In genomic region chr2:100882645-100883613, GRCh38 we compare ENCODE assay signal across 10 cellular contexts.
DNase-seq lines count a peak whose midpoint lies in the region; ATAC-seq and TF ChIP-seq lines count a peak whose summit lies in the region.
"Had no signal": no experiment of that assay in that cellular context is flagged by ENCODE, and none has a peak within 500 bp of the region (broad histone marks: within the 10 kb centered on the region; RNA-seq: fewer than 3 reads in every experiment).

No MANE protein-coding gene starts in this region.

- H3K27me3 Mint-ChIP-seq in activated T-cell treated with anti-CD3 and anti-CD28 coated beads, Interleukin-2, amount 50 U/mL, for 72 hours (ENCODE audit: low read depth) = no peaks in the 10 kb centered on the region
- no peaks in the 10 kb centered on the region for H3K27me3 Mint-ChIP-seq in activated T-cell treated with anti-CD3 and anti-CD28 coated beads, Interleukin-2, amount 50 U/mL, for 24 hours
- no peaks in the 10 kb centered on the region for H3K27me3 Mint-ChIP-seq in T-helper 17 cell

- no peaks in the 10 kb centered on the region for H3K36me3 ChIP-seq in stomach

- no peaks in the 10 kb centered on the region for H3K36me3 Mint-ChIP-seq in activated T-cell treated with anti-CD3 and anti-CD28 coated beads, Interleukin-2, amount 50 U/mL, for 72 hours (ENCODE audit: insufficient read depth in 2 of 2)
- H3K36me3 Mint-ChIP-seq in activated T-cell treated with anti-CD3 and anti-CD28 coated beads, Interleukin-2, amount 50 U/mL, for 24 hours (ENCODE audit: low read depth) = no peaks in the 10 kb centered on the region
- no peaks in the 10 kb centered on the region for H3K36me3 Mint-ChIP-seq in T-helper 17 cell (ENCODE audit: low read depth)

- TF ChIP-seq EP300 in stomach (IDR thresholded peaks at IDR 0.05) = no peak

- peak overlapping the region in 4 of 5 donors; percentile 19 to 54 (median 36) for H3K27ac ChIP-seq in stomach
- H3K27ac ChIP-seq: SK-N-MC had no signal

- no peak overlapping the region for H3K4me3 ChIP-seq in stomach
- H3K4me3 ChIP-seq: SK-N-MC had no signal

- peak; percentile 88 to 94 for ATAC-seq in activated T-cell treated with anti-CD3 and anti-CD28 coated beads, Interleukin-2, amount 50 U/mL, for 72 hours (replicated peaks in 1 of 2)
- peak; percentile 95 for ATAC-seq in esophagus mucosa
- no peak for ATAC-seq in T-helper 17 cell

- H3K9me3 ChIP-seq in stomach (no peaks in the 10 kb centered on the region), T-helper 17 cell (ENCODE audit: control insufficient read depth, low read length, poor library complexity, severe bottlenecking) (no peaks in the 10 kb centered on the region)

- intact Hi-C loops in stomach (cut with DNase I; ENCODE audit: low total_unique reads) = loop anchor here (10.0 kb wide), 1 partner anchor 48 kb away; no protein-coding TSS in a partner anchor

- WGBS in stomach, 5 donors = 66 to 74% (median 71%) methylated on average over 10 to 11 of the region's 11 CpGs

- peak; percentile 29 to 50 for DNase-seq in activated T-cell treated with anti-CD3 and anti-CD28 coated beads, Interleukin-2, amount 50 U/mL, for 72 hours
- no peak for DNase-seq in activated T-cell treated with anti-CD3 and anti-CD28 coated beads, Interleukin-2, amount 50 U/mL, for 24 hours
- peak; percentile 57 for DNase-seq in LoVo (ENCODE audit: low spot score)
- DNase-seq in stomach = peak; percentile 28
- DNase-seq in iPS-NIHi11 (ENCODE audit: low spot score) = no peak
- no peak for DNase-seq in amygdala (lab: John Stamatoyannopoulos, UW)
- DNase-seq in T-helper 17 cell = no peak
- DNase-seq: effector CD8-positive, alpha-beta T cell had no signal

- H3K9me3 Mint-ChIP-seq in activated T-cell treated with anti-CD3 and anti-CD28 coated beads, Interleukin-2, amount 50 U/mL, for 72 hours = no peaks in the 10 kb centered on the region
- H3K9me3 Mint-ChIP-seq in activated T-cell treated with anti-CD3 and anti-CD28 coated beads, Interleukin-2, amount 50 U/mL, for 24 hours = no peaks in the 10 kb centered on the region

- peaks cover 35 to 85% (median 61%) of the 10 kb centered on the region in 4 donors for H3K4me1 ChIP-seq in stomach

- TF ChIP-seq CTCF in stomach (IDR thresholded peaks at IDR 0.05) = no peak

- H3K4me1 Mint-ChIP-seq in activated T-cell treated with anti-CD3 and anti-CD28 coated beads, Interleukin-2, amount 50 U/mL, for 72 hours (ENCODE audit: low read depth) = peaks cover 26% of the 10 kb centered on the region
- peaks cover 24% of the 10 kb centered on the region for H3K4me1 Mint-ChIP-seq in activated T-cell treated with anti-CD3 and anti-CD28 coated beads, Interleukin-2, amount 50 U/mL, for 24 hours (ENCODE audit: low read depth)
- H3K4me1 Mint-ChIP-seq in T-helper 17 cell = no peaks in the 10 kb centered on the region

- no peak for TF ChIP-seq POLR2A in stomach (IDR thresholded peaks at IDR 0.05)

- no peaks in the 10 kb centered on the region for H3K27me3 ChIP-seq in stomach

- H3K4me3 Mint-ChIP-seq in activated T-cell treated with anti-CD3 and anti-CD28 coated beads, Interleukin-2, amount 50 U/mL, for 72 hours = no peak overlapping the region
- H3K4me3 Mint-ChIP-seq in activated T-cell treated with anti-CD3 and anti-CD28 coated beads, Interleukin-2, amount 50 U/mL, for 24 hours = no peak overlapping the region
- H3K4me3 Mint-ChIP-seq in T-helper 17 cell = no peak overlapping the region

- no peak overlapping the region for H3K27ac Mint-ChIP-seq in activated T-cell treated with anti-CD3 and anti-CD28 coated beads, Interleukin-2, amount 50 U/mL, for 72 hours
- no peak overlapping the region for H3K27ac Mint-ChIP-seq in activated T-cell treated with anti-CD3 and anti-CD28 coated beads, Interleukin-2, amount 50 U/mL, for 24 hours
- no peak overlapping the region for H3K27ac Mint-ChIP-seq in T-helper 17 cell

Comparison
In these comparisons a context has a peak if more than half of its experiments do, and no peak if none do; other contexts are left out.
1. DNase-seq: peak in activated T-cell treated with anti-CD3 and anti-CD28 coated beads, Interleukin-2, amount 50 U/mL, for 72 hours (2 of 2), LoVo (single experiment) and stomach (single experiment); none in activated T-cell treated with anti-CD3 and anti-CD28 coated beads, Interleukin-2, amount 50 U/mL, for 24 hours (single experiment), iPS-NIHi11 (single experiment), amygdala (0 of 56) and T-helper 17 cell (0 of 3).